In the genomic region with DNA sequence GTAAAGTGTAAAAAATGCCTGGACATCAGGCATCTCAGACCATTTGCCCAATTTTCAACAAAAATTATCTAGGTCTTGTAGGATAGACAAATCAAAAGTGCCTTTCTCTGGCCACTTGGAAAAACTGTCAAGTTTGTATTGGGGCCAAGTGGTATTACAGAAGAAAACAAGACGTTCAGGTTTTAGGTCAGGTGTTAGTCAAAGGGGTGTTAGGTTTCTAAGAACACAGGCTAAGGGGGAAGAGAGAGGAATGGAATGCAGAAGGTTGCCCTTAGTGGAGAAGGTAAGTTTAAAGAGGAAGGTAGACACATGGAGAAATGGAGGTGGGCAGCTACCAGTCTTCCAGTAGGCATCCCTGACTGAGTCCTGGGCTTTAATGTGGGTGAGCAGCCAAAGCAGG, we compare ENCODE assay signal across 15 cellular contexts. TPM values are rescaled to one million over a fixed set of nuclear protein-coding genes. Genes with fewer than 3 reads are reported as not detected.
DNase-seq lines count a peak whose midpoint lies in the region; ATAC-seq and TF ChIP-seq lines count a peak whose summit lies in the region.
"Had no signal": no experiment of that assay in that cellular context is flagged by ENCODE, and none has a peak within 500 bp of the region (broad histone marks: within the 10 kb centered on the region; RNA-seq: fewer than 3 reads in every experiment).

No MANE protein-coding gene starts in this region.

- H3K4me2 ChIP-seq in GM23338 (no peak overlapping the region), PC-9 (peak overlapping the region; percentile 45)
- H3K4me2 ChIP-seq: BLaER1 treated with 17β-estradiol and CSF1 and Interleukin-3, amounts not matched to agents 10 nM and 100 nM had no signal

- no peaks in the 10 kb centered on the region for H3K27me3 ChIP-seq in GM23338 (ENCODE audit: insufficient read depth)
- H3K27me3 ChIP-seq in PC-9 (ENCODE audit: insufficient read depth, low read depth): no peaks in the 10 kb centered on the region
- H3K27me3 ChIP-seq: BLaER1 treated with 17β-estradiol and CSF1 and Interleukin-3, amounts not matched to agents 10 nM and 100 nM had no signal

- H3K27ac Mint-ChIP-seq in GM23338 (peak overlapping the region; percentile 74), endothelial cell (ENCODE audit: unreplicated experiment) (peak overlapping the region; percentile 20)
- H3K27ac Mint-ChIP-seq: B cell, IgD-negative memory B cell had no signal

- H3K36me3 ChIP-seq in GM23338 (ENCODE audit: insufficient read depth) (peaks cover 4% of the 10 kb centered on the region; the same call in 1 of the 2 replicates), PC-9 (ENCODE audit: low read depth) (no peaks in the 10 kb centered on the region)
- H3K36me3 ChIP-seq: HAP-1 had no signal

- H3K79me2 ChIP-seq in GM23338 (replicated peaks; ENCODE audit: insufficient read depth) (no peaks in the 10 kb centered on the region), PC-9 (ENCODE audit: low read depth) (no peaks in the 10 kb centered on the region)

- ATAC-seq in GM23338 (no peak), HG02610 (IDR thresholded peaks at IDR 0.05; ENCODE audit: unreplicated experiment) (no peak)
- ATAC-seq: HepG2 had no signal

- H3K27ac ChIP-seq in GM23338 (ENCODE audit: low read depth) (no peak overlapping the region), PC-9 (no peak overlapping the region)
- H3K27ac ChIP-seq: BLaER1 treated with 17β-estradiol and CSF1 and Interleukin-3, amounts not matched to agents 10 nM and 100 nM had no signal

- intact Hi-C loops in PC-9 (cut with micrococcal nuclease; ENCODE audit: unreplicated experiment): no loop called here

- H3K9me2 ChIP-seq in GM23338 (ENCODE audit: insufficient read depth) (no peaks in the 10 kb centered on the region; the same call in 1 of the 2 replicates), PC-9 (ENCODE audit: insufficient read depth) (no peaks in the 10 kb centered on the region)

- H4K20me1 ChIP-seq in GM23338 (replicated peaks; ENCODE audit: insufficient read depth) (no peaks in the 10 kb centered on the region), PC-9 (ENCODE audit: insufficient read depth) (no peaks in the 10 kb centered on the region)

- DNase-seq in GM23338 (ENCODE audit: low spot score) (no peak), PC-9 (peak; percentile 6 to 82), endothelial cell (ENCODE audit: low spot score) (no peak), hippocampal formation (lab: John Stamatoyannopoulos, UW) (no peak), RKO (ENCODE audit: low spot score) (no peak)
- DNase-seq: CD8-positive, alpha-beta memory T cell; COR-L47; DMS 273 treated with DMSO at 0.1 percent for 48 hours; DMS53 had no signal

- H3K36me3 Mint-ChIP-seq in GM23338 (ENCODE audit: low read depth): peaks cover 29% of the 10 kb centered on the region
- H3K36me3 Mint-ChIP-seq in endothelial cell (ENCODE audit: low read depth, unreplicated experiment): peaks cover 23% of the 10 kb centered on the region

- no peaks in the 10 kb centered on the region for H3K9me3 Mint-ChIP-seq in GM23338
- H3K9me3 Mint-ChIP-seq in endothelial cell (ENCODE audit: unreplicated experiment): no peaks in the 10 kb centered on the region

- CTCF ChIA-PET in PC-9 (lab: Charles Lee): no interaction called here

- H3K4me3 ChIP-seq in GM23338 (no peak overlapping the region), PC-9 (no peak overlapping the region)
- H3K4me3 ChIP-seq: BLaER1 treated with 17β-estradiol and CSF1 and Interleukin-3, amounts not matched to agents 10 nM and 100 nM; HAP-1 had no signal

- H3F3A ChIP-seq in GM23338 (replicated peaks; ENCODE audit: low read depth): no peaks in the 10 kb centered on the region
- peaks cover 10% of the 10 kb centered on the region for H3F3A ChIP-seq in PC-9 (ENCODE audit: insufficient read depth, low read depth)

- no TSS peak for BruUV-seq in PC-9 (replicated peaks; lab: Mats Ljungman, UMichigan)

- no peaks in the 10 kb centered on the region for H3K9me3 ChIP-seq in PC-9 (ENCODE audit: insufficient read depth, low read depth)

- H3K4me3 Mint-ChIP-seq in GM23338 (no peak overlapping the region; the same call in 2 of the 3 replicates), endothelial cell (ENCODE audit: unreplicated experiment) (peak overlapping the region; percentile 62)
- H3K4me3 Mint-ChIP-seq: B cell; CD8-positive, alpha-beta memory T cell had no signal

- TF ChIP-seq CTCF in GM23338 (conservative IDR thresholded peaks at IDR 0.05; ENCODE audit: low read depth in 2 of 2): no peak
- TF ChIP-seq CTCF in PC-9 (conservative IDR thresholded peaks at IDR 0.05): no peak
- no peak for TF ChIP-seq CTCF in endothelial cell (IDR thresholded peaks at IDR 0.05; ENCODE audit: unreplicated experiment)

- POLR2A ChIA-PET in PC-9 (lab: Charles Lee; ENCODE audit: unreplicated experiment): no interaction called here

- H2AFZ ChIP-seq in GM23338: no peak overlapping the region
- no peak overlapping the region for H2AFZ ChIP-seq in PC-9

- peaks cover 25% of the 10 kb centered on the region for H3K4me1 Mint-ChIP-seq in GM23338
- H3K4me1 Mint-ChIP-seq in endothelial cell (ENCODE audit: unreplicated experiment): no peaks in the 10 kb centered on the region
- H3K4me1 Mint-ChIP-seq: B cell had no signal

- H3K4me1 ChIP-seq in GM23338 (ENCODE audit: insufficient read depth) (no peaks in the 10 kb centered on the region), PC-9 (replicated peaks; ENCODE audit: insufficient read depth) (peaks cover 17% of the 10 kb centered on the region)
- H3K4me1 ChIP-seq: BLaER1 treated with 17β-estradiol and CSF1 and Interleukin-3, amounts not matched to agents 10 nM and 100 nM; HAP-1 had no signal

- H3K27me3 Mint-ChIP-seq in GM23338 (ENCODE audit: insufficient read depth, low read depth, poor library complexity) (peaks cover 4% of the 10 kb centered on the region), endothelial cell (ENCODE audit: unreplicated experiment) (peaks cover 7% of the 10 kb centered on the region)
- H3K27me3 Mint-ChIP-seq: B cell; CD8-positive, alpha-beta memory T cell; IgD-negative memory B cell had no signal

TF ChIP-seq in GM23338, 12 proteins besides CTCF, POLR2A, EP300 and RAD21 (continues in another document):
- no peak for TF ChIP-seq EZH2phosphoT487 (IDR thresholded peaks at IDR 0.05; ENCODE audit: unreplicated experiment)
- TF ChIP-seq CREB1 (CRISPR knock-in tag; IDR thresholded peaks at IDR 0.05; ENCODE audit: low read depth): no peak
- TF ChIP-seq, protein P1, sequence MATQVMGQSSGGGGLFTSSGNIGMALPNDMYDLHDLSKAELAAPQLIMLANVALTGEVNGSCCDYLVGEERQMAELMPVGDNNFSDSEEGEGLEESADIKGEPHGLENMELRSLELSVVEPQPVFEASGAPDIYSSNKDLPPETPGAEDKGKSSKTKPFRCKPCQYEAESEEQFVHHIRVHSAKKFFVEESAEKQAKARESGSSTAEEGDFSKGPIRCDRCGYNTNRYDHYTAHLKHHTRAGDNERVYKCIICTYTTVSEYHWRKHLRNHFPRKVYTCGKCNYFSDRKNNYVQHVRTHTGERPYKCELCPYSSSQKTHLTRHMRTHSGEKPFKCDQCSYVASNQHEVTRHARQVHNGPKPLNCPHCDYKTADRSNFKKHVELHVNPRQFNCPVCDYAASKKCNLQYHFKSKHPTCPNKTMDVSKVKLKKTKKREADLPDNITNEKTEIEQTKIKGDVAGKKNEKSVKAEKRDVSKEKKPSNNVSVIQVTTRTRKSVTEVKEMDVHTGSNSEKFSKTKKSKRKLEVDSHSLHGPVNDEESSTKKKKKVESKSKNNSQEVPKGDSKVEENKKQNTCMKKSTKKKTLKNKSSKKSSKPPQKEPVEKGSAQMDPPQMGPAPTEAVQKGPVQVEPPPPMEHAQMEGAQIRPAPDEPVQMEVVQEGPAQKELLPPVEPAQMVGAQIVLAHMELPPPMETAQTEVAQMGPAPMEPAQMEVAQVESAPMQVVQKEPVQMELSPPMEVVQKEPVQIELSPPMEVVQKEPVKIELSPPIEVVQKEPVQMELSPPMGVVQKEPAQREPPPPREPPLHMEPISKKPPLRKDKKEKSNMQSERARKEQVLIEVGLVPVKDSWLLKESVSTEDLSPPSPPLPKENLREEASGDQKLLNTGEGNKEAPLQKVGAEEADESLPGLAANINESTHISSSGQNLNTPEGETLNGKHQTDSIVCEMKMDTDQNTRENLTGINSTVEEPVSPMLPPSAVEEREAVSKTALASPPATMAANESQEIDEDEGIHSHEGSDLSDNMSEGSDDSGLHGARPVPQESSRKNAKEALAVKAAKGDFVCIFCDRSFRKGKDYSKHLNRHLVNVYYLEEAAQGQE (IDR thresholded peaks at IDR 0.05; ENCODE audit: unreplicated experiment): no peak
- no peak for TF ChIP-seq JUNB (IDR thresholded peaks at IDR 0.05; ENCODE audit: unreplicated experiment)
- no peak for TF ChIP-seq POLR2AphosphoS5 (IDR thresholded peaks at IDR 0.05; ENCODE audit: low read depth)
- TF ChIP-seq, protein P2, sequence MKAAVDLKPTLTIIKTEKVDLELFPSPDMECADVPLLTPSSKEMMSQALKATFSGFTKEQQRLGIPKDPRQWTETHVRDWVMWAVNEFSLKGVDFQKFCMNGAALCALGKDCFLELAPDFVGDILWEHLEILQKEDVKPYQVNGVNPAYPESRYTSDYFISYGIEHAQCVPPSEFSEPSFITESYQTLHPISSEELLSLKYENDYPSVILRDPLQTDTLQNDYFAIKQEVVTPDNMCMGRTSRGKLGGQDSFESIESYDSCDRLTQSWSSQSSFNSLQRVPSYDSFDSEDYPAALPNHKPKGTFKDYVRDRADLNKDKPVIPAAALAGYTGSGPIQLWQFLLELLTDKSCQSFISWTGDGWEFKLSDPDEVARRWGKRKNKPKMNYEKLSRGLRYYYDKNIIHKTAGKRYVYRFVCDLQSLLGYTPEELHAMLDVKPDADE (IDR thresholded peaks at IDR 0.05): no peak
- TF ChIP-seq ZNF114 (CRISPR knock-in tag; IDR thresholded peaks at IDR 0.05): no peak
- no peak for TF ChIP-seq EZH2 (IDR thresholded peaks at IDR 0.05; ENCODE audit: low read depth, unreplicated experiment)
- no peak for TF ChIP-seq NANOG (IDR thresholded peaks at IDR 0.05; ENCODE audit: borderline replicate concordance)

RNA-seq across cellular contexts. Expression of a gene that starts 19.9 kb away (rescaled TPM):
- 69.9 and 71.1 TPM in 2 replicates for total RNA-seq in GM23338 (2014; rRNA removed; shearing (Covaris generic))
- polyA plus RNA-seq in GM23338 (2016; fragmentation: Nextera tagmentation; extraction: Ambion mirVana): 20.5 and 22.7 TPM in 2 replicates
- 28.9 and 31.2 TPM in 2 replicates for total RNA-seq in PC-9 (2021)
- total RNA-seq in endothelial cell (ENCODE audit: unreplicated experiment): 62.5 TPM

RNA-seq across cellular contexts. Expression of a gene that starts 33.9 kb away (rescaled TPM):
- 48.3 and 68.8 TPM in 2 replicates for total RNA-seq in GM23338 (2014; rRNA removed; shearing (Covaris generic))
- polyA plus RNA-seq in GM23338 (2016; fragmentation: Nextera tagmentation; extraction: Ambion mirVana): 11.2 and 15.6 TPM in 2 replicates
- 24.9 and 26.0 TPM in 2 replicates for total RNA-seq in PC-9 (2021)
- total RNA-seq in endothelial cell (ENCODE audit: unreplicated experiment): 38.2 TPM

RNA-seq across cellular contexts. Expression of a gene that starts 56.7 kb away (rescaled TPM):
- 252 and 263 TPM in 2 replicates for total RNA-seq in GM23338 (2014; rRNA removed; shearing (Covaris generic))
- 42.3 and 50.8 TPM in 2 replicates for polyA plus RNA-seq in GM23338 (2016; fragmentation: Nextera tagmentation; extraction: Ambion mirVana)
- 36.6 and 51.3 TPM in 2 replicates for total RNA-seq in PC-9 (2021)
- 52.1 TPM for total RNA-seq in endothelial cell (ENCODE audit: unreplicated experiment)

Comparison
In these comparisons a context has a peak if more than half of its experiments do, and no peak if none do; other contexts are left out.
1. DNase-seq: peak in PC-9 (2 of 2); none in GM23338 (single experiment), endothelial cell (single experiment), hippocampal formation (0 of 2) and RKO (single experiment).